Comparison of ENCODE assay signal across 1 cellular context in genomic region chr2:127128508-127128907, GRCh38.
TF ChIP-seq lines count a peak whose summit lies in the region.

No MANE protein-coding gene starts in this region.

TF ChIP-seq in GM12878, 131 proteins besides CTCF, POLR2A, EP300 and RAD21 (continued from another document):
- no peak for TF ChIP-seq ZBTB33 (IDR thresholded peaks at IDR 0.05)
- peak; percentile 91 for TF ChIP-seq RAD51 (IDR thresholded peaks at IDR 0.05)
- peak; percentile 76 for TF ChIP-seq USF1 (IDR thresholded peaks at IDR 0.05; ENCODE audit: borderline replicate concordance, extremely low read length, insufficient read depth, low read depth, low read length)
- peak; percentile 63 for TF ChIP-seq RFX5 (IDR thresholded peaks at IDR 0.05; ENCODE audit: low read depth, low read length)
TF ChIP-seq in GM12878: peak in this region for 9.
